9 cellular contexts compared by ENCODE assay signal in genomic region chr15:48336940-48337339, GRCh38. TPM values are rescaled to one million over a fixed set of nuclear protein-coding genes. Genes with fewer than 3 reads are reported as not detected.
DNase-seq lines count a peak whose midpoint lies in the region; ATAC-seq and TF ChIP-seq lines count a peak whose summit lies in the region.
"Had no signal": no experiment of that assay in that cellular context is flagged by ENCODE, and none has a peak within 500 bp of the region (broad histone marks: within the 10 kb centered on the region; RNA-seq: fewer than 3 reads in every experiment).

No MANE protein-coding gene starts in this region.

- H3K27ac ChIP-seq in foreskin keratinocyte (no peak overlapping the region), gastroesophageal sphincter (no peak overlapping the region)
- H3K27ac ChIP-seq: right atrium auricular region had no signal

- H3K4me1 ChIP-seq in foreskin keratinocyte (peaks cover 12% of the 10 kb centered on the region), gastroesophageal sphincter (peaks cover 3 to 20% (median 9%) of the 10 kb centered on the region in 3 donors)

- H3K27me3 ChIP-seq in foreskin keratinocyte (no peaks in the 10 kb centered on the region), gastroesophageal sphincter (no peaks in the 10 kb centered on the region)
- H3K27me3 ChIP-seq: right atrium auricular region had no signal

- ATAC-seq in foreskin keratinocyte (no peak), HG02840 (IDR thresholded peaks at IDR 0.05; ENCODE audit: low FRiP score, unreplicated experiment) (no peak), gastroesophageal sphincter (no peak)

- peak; percentile 18 for DNase-seq in AG20443 (ENCODE audit: low spot score)
- peak; percentile 33 for DNase-seq in GM12865 (ENCODE audit: low read depth)
- DNase-seq in RPMI7951 (ENCODE audit: low read depth) = peak; percentile 23
- DNase-seq in foreskin keratinocyte = no peak
- DNase-seq in T-helper 9 cell = no peak
- no peak for DNase-seq in NCI-H1694 (lab: John Stamatoyannopoulos, UW)

- TF ChIP-seq EP300 in gastroesophageal sphincter (IDR thresholded peaks at IDR 0.05) = no peak

- H3K4me3 ChIP-seq in GM12865 (ENCODE audit: low read depth, low read length) (no peak overlapping the region), gastroesophageal sphincter (no peak overlapping the region)
- H3K4me3 ChIP-seq: right atrium auricular region had no signal

- peak; percentile 28 for TF ChIP-seq CTCF in GM12865 (IDR thresholded peaks at IDR 0.05; ENCODE audit: insufficient read depth, low read depth, low read length, missing control alignments)
- TF ChIP-seq CTCF in foreskin keratinocyte (conservative IDR thresholded peaks at IDR 0.05) = peak; percentile 49
- peak in 1 of 4 experiments; percentile 25 for TF ChIP-seq CTCF in gastroesophageal sphincter (IDR thresholded peaks at IDR 0.05)

- H3K36me3 ChIP-seq in gastroesophageal sphincter = peaks cover 3 to 88% of the 10 kb centered on the region in 2 donors

- no peaks in the 10 kb centered on the region for H3K9me3 ChIP-seq in gastroesophageal sphincter
- H3K9me3 ChIP-seq: right atrium auricular region had no signal

- TF ChIP-seq POLR2A in gastroesophageal sphincter (IDR thresholded peaks at IDR 0.05) = no peak

- WGBS in gastroesophageal sphincter (ENCODE audit: low coverage in 1 of 2), 2 donors = 85 to 100% methylated on average over 1 to 2 of the region's 2 CpGs

RNA-seq across cellular contexts. Expression of gene DUT, which starts 5.7 kb away (rescaled TPM):
- 139 and 142 TPM in 2 replicates for total RNA-seq in RPMI7951 (2014; rRNA removed; shearing (Covaris generic))
- total RNA-seq in foreskin keratinocyte (93.8 and 113 TPM in 2 replicates), gastroesophageal sphincter (100 to 1,000 TPM in 1 of 4 donors, 10 to 100 TPM in 3; 76.2 to 155 (median 80.9) TPM)
- polyA plus RNA-seq in foreskin keratinocyte = 160 and 193 TPM in 2 replicates

Comparison
In these comparisons a context has a peak if more than half of its experiments do, and no peak if none do; other contexts are left out.
1. DNase-seq: peak in AG20443 (single experiment), GM12865 (single experiment) and RPMI7951 (single experiment); none in foreskin keratinocyte (0 of 2), T-helper 9 cell (single experiment) and NCI-H1694 (single experiment).